1 cellular context compared by ENCODE assay signal in genomic region chr10:33271969-33272583, GRCh38.
TF ChIP-seq lines count a peak whose summit lies in the region.

No MANE protein-coding gene starts in this region.

TF ChIP-seq in SK-N-SH treated with all-trans-retinoic acid at 6 μM for 48 hours, 23 proteins besides CTCF, POLR2A, EP300 and RAD21 (continued from another document):
- peak; percentile 58; the same call in 1 of the 2 replicates for TF ChIP-seq PATZ1 (CRISPR knock-in tag; IDR thresholded peaks at IDR 0.05; ENCODE audit: borderline replicate concordance)
- no peak for TF ChIP-seq TSHZ2 (CRISPR knock-in tag; IDR thresholded peaks at IDR 0.05)
- no peak for TF ChIP-seq GLIS3 (CRISPR knock-in tag; IDR thresholded peaks at IDR 0.05)
- TF ChIP-seq POU6F1 (CRISPR knock-in tag; IDR thresholded peaks at IDR 0.05; ENCODE audit: borderline replicate concordance, low read depth), result 0 out of 2 replicates have a peak, but pooled peaks have one; percentile 31
